Comparison of ENCODE assay signal across 10 cellular contexts in genomic region chr2:41836944-41837343, GRCh38.
DNase-seq lines count a peak whose midpoint lies in the region; ATAC-seq, FAIRE-seq and TF ChIP-seq lines count a peak whose summit lies in the region.
"Had no signal": no experiment of that assay in that cellular context is flagged by ENCODE, and none has a peak within 500 bp of the region (broad histone marks: within the 10 kb centered on the region; RNA-seq: fewer than 3 reads in every experiment).

No MANE protein-coding gene starts in this region.

- H3K36me3 ChIP-seq in sigmoid colon, result no peaks in the 10 kb centered on the region

- intact Hi-C loops in sigmoid colon (cut with DNase I), result no loop called here

- peak; percentile 47 for DNase-seq in A172 (ENCODE audit: low spot score)
- DNase-seq in H54 (ENCODE audit: insufficient read length, low spot score), result no peak
- DNase-seq in SW480 (ENCODE audit: low spot score), result peak; percentile 16
- peak; percentile 61 for DNase-seq in fibroblast of mammary gland (ENCODE audit: low read depth)
- no peak for DNase-seq in HuH-7 (ENCODE audit: low spot score)
- DNase-seq in sigmoid colon, result no peak
- no peak for DNase-seq in NCI-H2107 (lab: John Stamatoyannopoulos, UW)
- DNase-seq: DMS79 had no signal

- TF ChIP-seq CTCF in fibroblast of mammary gland (conservative IDR thresholded peaks at IDR 0.05; ENCODE audit: control insufficient read depth, insufficient read depth, low read depth, low read length) (no peak), sigmoid colon (IDR thresholded peaks at IDR 0.05) (no peak)

- TF ChIP-seq POLR2A in H54 (IDR thresholded peaks at IDR 0.05; ENCODE audit: low read depth, low read length) (no peak), sigmoid colon (IDR thresholded peaks at IDR 0.05) (no peak)

- WGBS in sigmoid colon, 2 donors, result 27 to 34% methylated on average over 4 of the region's 4 CpGs

- H3K9me3 ChIP-seq in sigmoid colon, result no peaks in the 10 kb centered on the region

- TF ChIP-seq EP300 in sigmoid colon (IDR thresholded peaks at IDR 0.05), result no peak

- no peak overlapping the region for H3K27ac ChIP-seq in sigmoid colon

- FAIRE-seq in H54 (lab: Jason Lieb, UNC), result peak; percentile 41

- H3K27me3 ChIP-seq in sigmoid colon, result no peaks in the 10 kb centered on the region

- peaks cover 0 to 11% (median 8%) of the 10 kb centered on the region in 4 donors for H3K4me1 ChIP-seq in sigmoid colon

- ATAC-seq in HG03565 (IDR thresholded peaks at IDR 0.05; ENCODE audit: unreplicated experiment), result no peak
- ATAC-seq: left colon had no signal

- H3K4me3 ChIP-seq in fibroblast of mammary gland (ENCODE audit: control insufficient read depth, low read depth, low read length) (no peak overlapping the region), sigmoid colon (no peak overlapping the region)

Comparison
In these comparisons a context has a peak if more than half of its experiments do, and no peak if none do; other contexts are left out.
1. DNase-seq: peak in A172 (single experiment), SW480 (single experiment) and fibroblast of mammary gland (single experiment); none in H54 (single experiment), HuH-7 (single experiment), sigmoid colon (single experiment) and NCI-H2107 (single experiment).